ENCODE assay signal across 1 cellular context in the genomic region with DNA sequence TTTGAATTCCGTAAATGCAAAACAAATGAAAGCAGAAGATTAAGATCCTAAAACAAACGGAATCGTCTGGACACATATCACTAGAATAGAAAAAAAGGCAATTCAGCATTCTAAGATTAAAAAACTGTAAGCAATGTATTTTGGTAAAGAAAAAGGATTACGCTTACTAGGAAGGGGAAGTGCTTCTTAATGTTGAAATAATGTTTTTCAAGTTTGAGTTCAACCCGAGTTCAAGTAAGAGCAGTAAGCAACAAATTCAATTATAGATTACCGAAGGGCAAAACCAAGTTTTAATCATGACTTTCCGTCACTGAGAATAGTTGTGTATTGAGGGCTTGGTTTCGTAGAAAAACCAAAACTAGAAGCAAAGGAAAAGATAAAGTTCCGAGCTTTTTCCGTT.
TF ChIP-seq lines count a peak whose summit lies in the region.

No MANE protein-coding gene starts in this region.

TF ChIP-seq in GM23338, 12 proteins besides CTCF, POLR2A, EP300 and RAD21 (continued from another document):
- TF ChIP-seq, protein P1, sequence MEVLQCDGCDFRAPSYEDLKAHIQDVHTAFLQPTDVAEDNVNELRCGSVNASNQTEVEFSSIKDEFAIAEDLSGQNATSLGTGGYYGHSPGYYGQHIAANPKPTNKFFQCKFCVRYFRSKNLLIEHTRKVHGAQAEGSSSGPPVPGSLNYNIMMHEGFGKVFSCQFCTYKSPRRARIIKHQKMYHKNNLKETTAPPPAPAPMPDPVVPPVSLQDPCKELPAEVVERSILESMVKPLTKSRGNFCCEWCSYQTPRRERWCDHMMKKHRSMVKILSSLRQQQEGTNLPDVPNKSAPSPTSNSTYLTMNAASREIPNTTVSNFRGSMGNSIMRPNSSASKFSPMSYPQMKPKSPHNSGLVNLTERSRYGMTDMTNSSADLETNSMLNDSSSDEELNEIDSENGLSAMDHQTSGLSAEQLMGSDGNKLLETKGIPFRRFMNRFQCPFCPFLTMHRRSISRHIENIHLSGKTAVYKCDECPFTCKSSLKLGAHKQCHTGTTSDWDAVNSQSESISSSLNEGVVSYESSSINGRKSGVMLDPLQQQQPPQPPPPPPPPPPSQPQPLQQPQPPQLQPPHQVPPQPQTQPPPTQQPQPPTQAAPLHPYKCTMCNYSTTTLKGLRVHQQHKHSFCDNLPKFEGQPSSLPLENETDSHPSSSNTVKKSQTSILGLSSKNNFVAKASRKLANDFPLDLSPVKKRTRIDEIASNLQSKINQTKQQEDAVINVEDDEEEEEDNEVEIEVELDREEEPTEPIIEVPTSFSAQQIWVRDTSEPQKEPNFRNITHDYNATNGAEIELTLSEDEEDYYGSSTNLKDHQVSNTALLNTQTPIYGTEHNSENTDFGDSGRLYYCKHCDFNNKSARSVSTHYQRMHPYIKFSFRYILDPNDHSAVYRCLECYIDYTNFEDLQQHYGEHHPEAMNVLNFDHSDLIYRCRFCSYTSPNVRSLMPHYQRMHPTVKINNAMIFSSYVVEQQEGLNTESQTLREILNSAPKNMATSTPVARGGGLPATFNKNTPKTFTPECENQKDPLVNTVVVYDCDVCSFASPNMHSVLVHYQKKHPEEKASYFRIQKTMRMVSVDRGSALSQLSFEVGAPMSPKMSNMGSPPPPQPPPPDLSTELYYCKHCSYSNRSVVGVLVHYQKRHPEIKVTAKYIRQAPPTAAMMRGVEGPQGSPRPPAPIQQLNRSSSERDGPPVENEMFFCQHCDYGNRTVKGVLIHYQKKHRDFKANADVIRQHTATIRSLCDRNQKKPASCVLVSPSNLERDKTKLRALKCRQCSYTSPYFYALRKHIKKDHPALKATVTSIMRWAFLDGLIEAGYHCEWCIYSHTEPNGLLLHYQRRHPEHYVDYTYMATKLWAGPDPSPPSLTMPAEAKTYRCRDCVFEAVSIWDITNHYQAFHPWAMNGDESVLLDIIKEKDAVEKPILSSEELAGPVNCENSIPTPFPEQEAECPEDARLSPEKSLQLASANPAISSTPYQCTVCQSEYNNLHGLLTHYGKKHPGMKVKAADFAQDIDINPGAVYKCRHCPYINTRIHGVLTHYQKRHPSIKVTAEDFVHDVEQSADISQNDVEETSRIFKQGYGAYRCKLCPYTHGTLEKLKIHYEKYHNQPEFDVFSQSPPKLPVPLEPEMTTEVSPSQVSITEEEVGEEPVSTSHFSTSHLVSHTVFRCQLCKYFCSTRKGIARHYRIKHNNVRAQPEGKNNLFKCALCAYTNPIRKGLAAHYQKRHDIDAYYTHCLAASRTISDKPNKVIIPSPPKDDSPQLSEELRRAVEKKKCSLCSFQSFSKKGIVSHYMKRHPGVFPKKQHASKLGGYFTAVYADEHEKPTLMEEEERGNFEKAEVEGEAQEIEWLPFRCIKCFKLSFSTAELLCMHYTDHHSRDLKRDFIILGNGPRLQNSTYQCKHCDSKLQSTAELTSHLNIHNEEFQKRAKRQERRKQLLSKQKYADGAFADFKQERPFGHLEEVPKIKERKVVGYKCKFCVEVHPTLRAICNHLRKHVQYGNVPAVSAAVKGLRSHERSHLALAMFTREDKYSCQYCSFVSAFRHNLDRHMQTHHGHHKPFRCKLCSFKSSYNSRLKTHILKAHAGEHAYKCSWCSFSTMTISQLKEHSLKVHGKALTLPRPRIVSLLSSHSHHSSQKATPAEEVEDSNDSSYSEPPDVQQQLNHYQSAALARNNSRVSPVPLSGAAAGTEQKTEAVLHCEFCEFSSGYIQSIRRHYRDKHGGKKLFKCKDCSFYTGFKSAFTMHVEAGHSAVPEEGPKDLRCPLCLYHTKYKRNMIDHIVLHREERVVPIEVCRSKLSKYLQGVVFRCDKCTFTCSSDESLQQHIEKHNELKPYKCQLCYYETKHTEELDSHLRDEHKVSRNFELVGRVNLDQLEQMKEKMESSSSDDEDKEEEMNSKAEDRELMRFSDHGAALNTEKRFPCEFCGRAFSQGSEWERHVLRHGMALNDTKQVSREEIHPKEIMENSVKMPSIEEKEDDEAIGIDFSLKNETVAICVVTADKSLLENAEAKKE (CRISPR knock-in tag; IDR thresholded peaks at IDR 0.05) = no peak
- TF ChIP-seq POLR2AphosphoS5 (IDR thresholded peaks at IDR 0.05; ENCODE audit: low read depth) (no peak), ZNF331 (CRISPR knock-in tag; IDR thresholded peaks at IDR 0.05; ENCODE audit: low read depth) (no peak)
TF ChIP-seq in GM23338: peak in this region for 0.
